In the genomic region with DNA sequence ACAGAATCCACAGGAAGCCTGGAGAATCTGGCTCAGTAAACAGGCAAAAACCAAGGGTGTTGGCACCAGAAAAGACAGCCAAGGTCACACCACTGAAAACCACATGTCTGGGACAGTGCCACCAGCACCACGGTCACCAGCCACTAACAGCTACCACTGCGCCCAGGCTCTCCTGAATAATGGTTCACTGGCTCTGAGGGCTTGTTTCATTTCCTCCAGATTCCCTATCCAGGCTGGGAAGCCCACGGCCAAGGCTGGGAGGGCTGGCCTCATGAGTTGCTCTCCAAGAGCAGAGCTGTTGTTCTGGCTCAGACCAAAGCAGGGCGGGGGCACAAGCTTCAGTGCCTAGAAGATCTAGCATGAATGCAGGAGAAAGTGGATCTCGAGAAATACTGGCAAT, we compare ENCODE assay signal across 12 cellular contexts. TPM values are rescaled to one million over a fixed set of nuclear protein-coding genes. Genes with fewer than 3 reads are reported as not detected.
DNase-seq lines count a peak whose midpoint lies in the region; ATAC-seq, FAIRE-seq and TF ChIP-seq lines count a peak whose summit lies in the region.
"Had no signal": no experiment of that assay in that cellular context is flagged by ENCODE, and none has a peak within 500 bp of the region (broad histone marks: within the 10 kb centered on the region; RNA-seq: fewer than 3 reads in every experiment).

No MANE protein-coding gene starts in this region.

- H3K4me3 ChIP-seq in adipocyte (ENCODE audit: low read length) (no peak overlapping the region), kidney (ENCODE audit: low read length in 2 of 2) (no peak overlapping the region), upper lobe of right lung (no peak overlapping the region)
- H3K4me3 ChIP-seq: prostate gland had no signal

- ATAC-seq in upper lobe of right lung (peak; percentile 33), GM21360 (IDR thresholded peaks at IDR 0.05; ENCODE audit: unreplicated experiment) (no peak)
- ATAC-seq in activated T-cell treated with anti-CD3 and anti-CD28 coated beads, Interleukin-2, amount 50 U/mL, for 4 hours, result no peak
- ATAC-seq: activated CD8-positive, alpha-beta T cell treated with anti-CD3 and anti-CD28 coated beads, Interleukin-2, amount 10 ng/mL, durations not matched to agents 7 days and 5 days had no signal

- H3K27ac ChIP-seq in kidney (ENCODE audit: low read depth in 2 of 2, low read length in 2 of 2), result peak overlapping the region in 1 of 2 donors; percentile 7
- H3K27ac ChIP-seq in upper lobe of right lung, result no peak overlapping the region
- H3K27ac ChIP-seq: C4-2B, prostate gland had no signal

- no peaks in the 10 kb centered on the region for H3K27me3 Mint-ChIP-seq in activated T-cell treated with anti-CD3 and anti-CD28 coated beads, Interleukin-2, amount 50 U/mL, for 4 hours (ENCODE audit: low read depth)

- no peak for FAIRE-seq in kidney (lab: Jason Lieb, UNC)

- H3K9me3 ChIP-seq in adipocyte (ENCODE audit: control insufficient read depth, low read length), result no peaks in the 10 kb centered on the region
- no peaks in the 10 kb centered on the region for H3K9me3 ChIP-seq in kidney (ENCODE audit: control insufficient read depth in 1 of 2, low read length in 2 of 2)
- H3K9me3 ChIP-seq in upper lobe of right lung, result no peaks in the 10 kb centered on the region
- H3K9me3 ChIP-seq: prostate gland had no signal

- no peaks in the 10 kb centered on the region for H3K36me3 Mint-ChIP-seq in activated T-cell treated with anti-CD3 and anti-CD28 coated beads, Interleukin-2, amount 50 U/mL, for 4 hours (ENCODE audit: insufficient read depth)

- TF ChIP-seq CTCF in kidney (IDR thresholded peaks at IDR 0.05; ENCODE audit: borderline replicate concordance, extremely low read depth, insufficient read depth), result no peak
- no peak for TF ChIP-seq CTCF in upper lobe of right lung (IDR thresholded peaks at IDR 0.05)

- DNase-seq in NCI-H748 (lab: John Stamatoyannopoulos, UW; ENCODE audit: unreplicated experiment) (peak; percentile 29), NCI-H748 treated with DMSO at 0.1 percent for 48 hours (lab: John Stamatoyannopoulos, UW) (no peak), adipocyte (ENCODE audit: low read depth) (peak; percentile 56), kidney (peak; percentile 74), upper lobe of right lung (no peak), iPS-NIHi11 (ENCODE audit: low spot score) (no peak)
- DNase-seq in activated T-cell treated with anti-CD3 and anti-CD28 coated beads, Interleukin-2, amount 50 U/mL, for 4 hours, result no peak
- DNase-seq: activated CD8-positive, alpha-beta T cell treated with anti-CD3 and anti-CD28 coated beads, Interleukin-2, amount 10 ng/mL, durations not matched to agents 7 days and 5 days; NCI-H1048 had no signal

- H3K36me3 ChIP-seq in adipocyte (ENCODE audit: control insufficient read depth, insufficient read depth, low read length, severe bottlenecking) (no peaks in the 10 kb centered on the region), kidney (ENCODE audit: control insufficient read depth in 1 of 2, insufficient read depth in 2 of 2, low read length in 2 of 2) (no peaks in the 10 kb centered on the region), upper lobe of right lung (no peaks in the 10 kb centered on the region)
- H3K36me3 ChIP-seq: prostate gland had no signal

- intact Hi-C loops in kidney (cut with DNase I) (no loop called here), upper lobe of right lung (cut with DNase I) (no loop called here)

- peaks cover 37% of the 10 kb centered on the region for H3K4me1 ChIP-seq in adipocyte (ENCODE audit: control insufficient read depth, insufficient read depth, low read length)
- no peaks in the 10 kb centered on the region for H3K4me1 ChIP-seq in kidney (ENCODE audit: control insufficient read depth in 1 of 2, insufficient read depth in 1 of 2, low read depth in 1 of 2, low read length in 2 of 2)
- H3K4me1 ChIP-seq in upper lobe of right lung, result peaks cover 8% of the 10 kb centered on the region
- H3K4me1 ChIP-seq: prostate gland had no signal

- no peak overlapping the region for H3K4me3 Mint-ChIP-seq in activated T-cell treated with anti-CD3 and anti-CD28 coated beads, Interleukin-2, amount 50 U/mL, for 4 hours
- H3K4me3 Mint-ChIP-seq: activated CD8-positive, alpha-beta T cell treated with anti-CD3 and anti-CD28 coated beads, Interleukin-2, amount 10 ng/mL, durations not matched to agents 7 days and 5 days had no signal

- H3K9me3 Mint-ChIP-seq in activated T-cell treated with anti-CD3 and anti-CD28 coated beads, Interleukin-2, amount 50 U/mL, for 4 hours, result peaks cover 4% of the 10 kb centered on the region

- no peak overlapping the region for H3K9ac ChIP-seq in adipocyte (ENCODE audit: low read length)
- no peak overlapping the region for H3K9ac ChIP-seq in kidney (ENCODE audit: low read length in 2 of 2)

- peaks cover 17% of the 10 kb centered on the region for H3K4me1 Mint-ChIP-seq in activated T-cell treated with anti-CD3 and anti-CD28 coated beads, Interleukin-2, amount 50 U/mL, for 4 hours (ENCODE audit: low read depth)

- H3K27me3 ChIP-seq in adipocyte (replicated peaks; ENCODE audit: control insufficient read depth, insufficient read depth, low read length) (no peaks in the 10 kb centered on the region), upper lobe of right lung (no peaks in the 10 kb centered on the region)

RNA-seq across cellular contexts. Expression of a gene that starts 54.5 kb away (rescaled TPM):
- total RNA-seq in kidney, result 44.8 TPM
- 16.4 TPM for polyA plus RNA-seq in kidney (ENCODE audit: insufficient read depth, low read depth, low replicate concordance)
- 31.2 TPM for total RNA-seq in upper lobe of right lung
- 10 to 100 TPM in 2 of 3 donors, 1 to 10 TPM in 1; 10.0 to 17.0 (median 15.5) TPM for total RNA-seq in activated T-cell treated with anti-CD3 and anti-CD28 coated beads, Interleukin-2, amount 50 U/mL, for 4 hours

Comparison
In these comparisons a context has a peak if more than half of its experiments do, and no peak if none do; other contexts are left out.
1. DNase-seq: peak in NCI-H748 (single experiment), adipocyte (single experiment) and kidney (single experiment); none in NCI-H748 treated with DMSO at 0.1 percent for 48 hours (single experiment), upper lobe of right lung (single experiment), activated T-cell treated with anti-CD3 and anti-CD28 coated beads, Interleukin-2, amount 50 U/mL, for 4 hours (single experiment) and iPS-NIHi11 (single experiment).